8 cellular contexts compared by ENCODE assay signal in genomic region chr3:172751188-172751571, GRCh38. TPM values are rescaled to one million over a fixed set of nuclear protein-coding genes. Genes with fewer than 3 reads are reported as not detected.
DNase-seq lines count a peak whose midpoint lies in the region; ATAC-seq and TF ChIP-seq lines count a peak whose summit lies in the region.

No MANE protein-coding gene starts in this region.

- H3K9ac ChIP-seq in PC-3 (ENCODE audit: low read length), result peak overlapping the region; percentile 96

- intact Hi-C loops in Right ventricle myocardium inferior (cut with DNase I) (no loop called here), PC-3 (cut with micrococcal nuclease) (loop anchor here (2.0 kb wide), 1 partner anchor 188 kb away; no protein-coding TSS in a partner anchor), uterus (cut with DNase I; ENCODE audit: low total_unique reads) (no loop called here)

- H4K20me1 ChIP-seq in PC-3 (ENCODE audit: low read length), result peaks cover 22% of the 10 kb centered on the region

- H3K27me3 ChIP-seq in cardiac muscle cell (no peaks in the 10 kb centered on the region), PC-3 (ENCODE audit: low read length) (no peaks in the 10 kb centered on the region), uterus (no peaks in the 10 kb centered on the region)

- no peaks in the 10 kb centered on the region for H3K9me2 ChIP-seq in PC-3 (replicated peaks; ENCODE audit: low read length)

- H3K4me1 ChIP-seq in cardiac muscle cell (ENCODE audit: low read depth) (peaks cover 6% of the 10 kb centered on the region), PC-3 (ENCODE audit: insufficient read depth, low read length) (peaks cover 54% of the 10 kb centered on the region), uterus (no peaks in the 10 kb centered on the region)

- no TSS peak for BruUV-seq in PC-3 (replicated peaks; lab: Mats Ljungman, UMichigan)

- peaks cover 10% of the 10 kb centered on the region for H3F3A ChIP-seq in PC-3 (ENCODE audit: low read length, unreplicated experiment)

- peak overlapping the region; percentile 73 for H3K4me3 ChIP-seq in cardiac muscle cell
- peak overlapping the region; percentile 94 for H3K4me3 ChIP-seq in PC-3 (ENCODE audit: low read length)
- peak overlapping the region; percentile 97 for H3K4me3 ChIP-seq in choroid plexus epithelial cell (ENCODE audit: low read depth, low read length)
- H3K4me3 ChIP-seq in uterus, result peak overlapping the region; percentile 75 to 91

- H3K27ac ChIP-seq in cardiac muscle cell, result peak overlapping the region; percentile 86
- peak overlapping the region; percentile 87 for H3K27ac ChIP-seq in PC-3 (ENCODE audit: low read length)
- peak overlapping the region; percentile 48 to 69 for H3K27ac ChIP-seq in uterus

- DNase-seq in cardiac muscle cell (ENCODE audit: low read depth in 1 of 2, low spot score in 1 of 2) (peak in 1 of 2 donors; percentile 34), Right ventricle myocardium inferior (ENCODE audit: missing footprints) (no peak), PC-3 (peak; percentile 25), choroid plexus epithelial cell (ENCODE audit: low read depth) (peak; percentile 35), lung microvascular endothelial cell (ENCODE audit: low read depth in 2 of 2) (peak; percentile 33 to 35), uterus (no peak), NCI-H1048 (lab: John Stamatoyannopoulos, UW) (no peak)

- no peak for TF ChIP-seq CTCF in cardiac muscle cell (IDR thresholded peaks at IDR 0.05; ENCODE audit: low read depth, low read length)
- TF ChIP-seq CTCF in PC-3 (conservative IDR thresholded peaks at IDR 0.05; ENCODE audit: low read depth, low read length), result no peak
- TF ChIP-seq CTCF in choroid plexus epithelial cell (conservative IDR thresholded peaks at IDR 0.05; ENCODE audit: low read depth, low read length), result no peak
- no peak for TF ChIP-seq CTCF in uterus (IDR thresholded peaks at IDR 0.05)

- peak overlapping the region; percentile 92 for H3K4me2 ChIP-seq in PC-3 (ENCODE audit: low read length)

- H3K9me3 ChIP-seq in cardiac muscle cell (ENCODE audit: low read depth) (no peaks in the 10 kb centered on the region), PC-3 (ENCODE audit: low read length) (no peaks in the 10 kb centered on the region), uterus (no peaks in the 10 kb centered on the region)

- peak overlapping the region; percentile 77 for H2AFZ ChIP-seq in PC-3 (ENCODE audit: low read length)

- H3K36me3 ChIP-seq in cardiac muscle cell (peaks cover 6% of the 10 kb centered on the region), PC-3 (ENCODE audit: low read depth, low read length) (peaks cover 31% of the 10 kb centered on the region), uterus (no peaks in the 10 kb centered on the region)

- peaks cover 55% of the 10 kb centered on the region for H3K79me2 ChIP-seq in PC-3 (ENCODE audit: low read length)

- ATAC-seq in Right ventricle myocardium inferior (no peak), HG02884 (IDR thresholded peaks at IDR 0.05; ENCODE audit: unreplicated experiment) (peak; percentile 4), PC-3 (peak; percentile 6; the same call in 1 of the 2 replicates)

- no peak for TF ChIP-seq POLR2A in uterus (IDR thresholded peaks at IDR 0.05)

- CTCF ChIA-PET in PC-3 (lab: Charles Lee), result interaction anchor here (0.5 to 2.7 kb wide), 6 partner anchors 40 to 78 kb away, joined by 3 to 59 read pairs (median 5); partner anchors contain the start of gene NCEH1

- POLR2A ChIA-PET in PC-3 (lab: Charles Lee; ENCODE audit: unreplicated experiment), result interaction anchor here (0.6 to 3.7 kb wide), 3 partner anchors 18 to 105 kb away, joined by 4 to 71 read pairs (median 13); partner anchors contain the start of gene NCEH1

RNA-seq across cellular contexts. Expression of gene ECT2, which starts 0.7 kb away (rescaled TPM):
- total RNA-seq in cardiac muscle cell (6.8 and 39.1 TPM in 2 replicates), Right ventricle myocardium inferior (6.3 TPM), PC-3 (2014; rRNA removed) (66.9 and 77.4 TPM in 2 replicates), lung microvascular endothelial cell (15.1 and 18.5 TPM in 2 replicates), uterus (10 to 100 TPM in 1 of 4 donors, 1 to 10 TPM in 3; 2.6 to 52.9 (median 4.9) TPM)
- 7.8 and 39.5 TPM in 2 replicates for polyA plus RNA-seq in cardiac muscle cell

RNA-seq across cellular contexts. Expression of gene NCEH1, which starts 40.3 kb away (rescaled TPM):
- total RNA-seq in cardiac muscle cell (3.2 and 8.0 TPM in 2 replicates), Right ventricle myocardium inferior (60.4 TPM), PC-3 (2014; rRNA removed) (28.2 and 33.9 TPM in 2 replicates), lung microvascular endothelial cell (3.2 and 5.0 TPM in 2 replicates), uterus (1 to 10 TPM; 1.8 to 5.8 (median 5.4) TPM)
- polyA plus RNA-seq in cardiac muscle cell, result 3.2 and 7.5 TPM in 2 replicates

Comparison
In these comparisons a context has a peak if more than half of its experiments do, and no peak if none do; other contexts are left out.
1. DNase-seq: peak in PC-3 (single experiment), choroid plexus epithelial cell (single experiment) and lung microvascular endothelial cell (2 of 2); none in Right ventricle myocardium inferior (single experiment), uterus (0 of 2) and NCI-H1048 (single experiment).
2. Peak in every context shown above with its lines, with median percentiles within 50 percentile points of each other: H3K27ac ChIP-seq and H3K4me3 ChIP-seq.